ENCODE assay signal across 8 cellular contexts in genomic region chr11:64317961-64318693, GRCh38. TPM values are rescaled to one million over a fixed set of nuclear protein-coding genes. Genes with fewer than 3 reads are reported as not detected.
DNase-seq lines count a peak whose midpoint lies in the region; ATAC-seq and TF ChIP-seq lines count a peak whose summit lies in the region.

Gene PRDX5 (plus strand): TSS chr11:64318121. CDS start chr11:64318216, 95 bp downstream.

- peak; percentile 60 to 71 for TF ChIP-seq RAD21 in liver (IDR thresholded peaks at IDR 0.05)

- peaks cover 15 to 35% of the 10 kb centered on the region in 2 donors for H3K36me3 Mint-ChIP-seq in CD4-positive, alpha-beta memory T cell
- peaks cover 34% of the 10 kb centered on the region for H3K36me3 Mint-ChIP-seq in activated CD4-positive, alpha-beta memory T cell treated with anti-CD3 and anti-CD28 coated beads for 36 hours

- H3K27ac ChIP-seq in CD4-positive, alpha-beta memory T cell (ENCODE audit: low read depth, low read length) = peak within 1 kb of the TSS; percentile 96
- peak within 1 kb of the TSS; percentile 93 to 98 for H3K27ac ChIP-seq in liver (ENCODE audit: low read depth in 1 of 2, low read length in 2 of 2)

- no peaks in the 10 kb centered on the region for H3K9me3 ChIP-seq in CD4-positive, alpha-beta memory T cell (ENCODE audit: control insufficient read depth in 1 of 2, low read length in 2 of 2)
- no peaks in the 10 kb centered on the region for H3K9me3 ChIP-seq in liver (ENCODE audit: control insufficient read depth in 4 of 4, low read length in 3 of 4)

- POLR2A ChIA-PET in CD4-positive, alpha-beta memory T cell (lab: Charles Lee; ENCODE audit: partially characterized antibody) = interaction anchor here (0.8 to 4.8 kb wide), 40 partner anchors 11 to 1761 kb away, joined by 3 to 153 read pairs (median 6); partner anchors contain the start of genes BAD, C11orf98, CATSPERZ and CCDC85B
- POLR2A ChIA-PET in activated CD4-positive, alpha-beta memory T cell treated with anti-CD3 and anti-CD28 coated beads for 36 hours (lab: Charles Lee) = interaction anchor here (0.6 to 2.8 kb wide), 22 partner anchors 11 to 133 kb away, joined by 3 to 24 read pairs (median 5); partner anchors contain the start of genes BAD, CCDC88B, ESRRA and FERMT3

- peak; percentile 32 for TF ChIP-seq CTCF in liver (IDR thresholded peaks at IDR 0.05; ENCODE audit: low read depth, low read length, missing input control)

- H3K27ac Mint-ChIP-seq in CD4-positive, alpha-beta memory T cell = peak within 1 kb of the TSS; percentile 97 to 100 (median 100)
- peak within 1 kb of the TSS; percentile 99 for H3K27ac Mint-ChIP-seq in activated CD4-positive, alpha-beta memory T cell treated with anti-CD3 and anti-CD28 coated beads for 36 hours

- peaks cover 26% of the 10 kb centered on the region for H3K4me1 ChIP-seq in CD4-positive, alpha-beta memory T cell (ENCODE audit: insufficient read depth, low read length)
- peaks cover 5 to 36% (median 26%) of the 10 kb centered on the region in 4 donors for H3K4me1 ChIP-seq in liver (ENCODE audit: control insufficient read depth in 4 of 4, insufficient read depth in 4 of 4, low read length in 3 of 4)

- peak within 1 kb of the TSS; percentile 95 to 99 (median 96) for H3K4me3 Mint-ChIP-seq in CD4-positive, alpha-beta memory T cell
- peak within 1 kb of the TSS; percentile 92 for H3K4me3 Mint-ChIP-seq in activated CD4-positive, alpha-beta memory T cell treated with anti-CD3 and anti-CD28 coated beads for 36 hours

- CTCF ChIA-PET in CD4-positive, alpha-beta memory T cell (lab: Charles Lee; ENCODE audit: partially characterized antibody) = interaction anchor here (0.7 to 3.8 kb wide), 25 partner anchors 9 to 334 kb away, joined by 3 to 54 read pairs (median 5); partner anchors contain the start of genes CATSPERZ, CCDC88B, ESRRA and FERMT3
- CTCF ChIA-PET in activated CD4-positive, alpha-beta memory T cell treated with anti-CD3 and anti-CD28 coated beads for 36 hours (lab: Charles Lee) = interaction anchor here (0.6 to 5.3 kb wide), 23 partner anchors 9 to 425 kb away, joined by 3 to 97 read pairs (median 7); partner anchors contain the start of genes CATSPERZ, CCDC88B, ESRRA and FERMT3

- peaks cover 12% of the 10 kb centered on the region for H3K36me3 ChIP-seq in CD4-positive, alpha-beta memory T cell (ENCODE audit: insufficient read depth, low read length)
- peaks cover 4 to 41% (median 12%) of the 10 kb centered on the region in 4 donors for H3K36me3 ChIP-seq in liver (ENCODE audit: control insufficient read depth in 4 of 4, insufficient read depth in 3 of 4, low read depth in 1 of 4, low read length in 3 of 4)

- H3K4me1 Mint-ChIP-seq in CD4-positive, alpha-beta memory T cell = peaks cover 17 to 44% (median 29%) of the 10 kb centered on the region in 4 donors
- peaks cover 28% of the 10 kb centered on the region for H3K4me1 Mint-ChIP-seq in activated CD4-positive, alpha-beta memory T cell treated with anti-CD3 and anti-CD28 coated beads for 36 hours (ENCODE audit: low read depth)

- peak; percentile 61 for ATAC-seq in GM19438 (IDR thresholded peaks at IDR 0.05; ENCODE audit: low read depth, unreplicated experiment)

- H3K9me3 Mint-ChIP-seq in CD4-positive, alpha-beta memory T cell = peaks cover 0 to 2% (median 0%) of the 10 kb centered on the region in 8 donors
- H3K9me3 Mint-ChIP-seq in activated CD4-positive, alpha-beta memory T cell treated with anti-CD3 and anti-CD28 coated beads for 36 hours = no peaks in the 10 kb centered on the region

- H3K27me3 Mint-ChIP-seq in CD4-positive, alpha-beta memory T cell = no peaks in the 10 kb centered on the region
- no peaks in the 10 kb centered on the region for H3K27me3 Mint-ChIP-seq in activated CD4-positive, alpha-beta memory T cell treated with anti-CD3 and anti-CD28 coated beads for 36 hours

- H3K9ac ChIP-seq in liver (ENCODE audit: low read depth in 1 of 2, low read length in 2 of 2) = peak within 1 kb of the TSS; percentile 61 to 77

- no peaks in the 10 kb centered on the region for H3K27me3 ChIP-seq in CD4-positive, alpha-beta memory T cell (ENCODE audit: insufficient read depth, low read length)
- H3K27me3 ChIP-seq in liver (ENCODE audit: control insufficient read depth in 4 of 4, insufficient read depth in 4 of 4, low read length in 3 of 4) = no peaks in the 10 kb centered on the region

- H3K4me3 ChIP-seq in CD4-positive, alpha-beta memory T cell (ENCODE audit: low read length in 2 of 2) = peak within 1 kb of the TSS; percentile 68 to 72
- H3K4me3 ChIP-seq in liver (ENCODE audit: low read depth in 1 of 3, low read length in 3 of 3) = peak within 1 kb of the TSS; percentile 63 to 77 (median 76)

- intact Hi-C loops in CD4-positive, alpha-beta memory T cell (cut with micrococcal nuclease) = loop anchor here (1.0 to 5.0 kb wide), 7 partner anchors 13 to 335 kb away; partner anchors contain the start of genes CCDC88B, ESRRA, GPR137 and RPS6KA4
- intact Hi-C loops in activated CD4-positive, alpha-beta memory T cell treated with anti-CD3 and anti-CD28 coated beads for 36 hours (cut with micrococcal nuclease) = loop anchor here (1.0 to 10.0 kb wide), 6 partner anchors 13 to 457 kb away; partner anchors contain the start of genes CCDC88B, ESRRA, FKBP2 and SF1

- peak; percentile 96 to 98 (median 97) for DNase-seq in CD4-positive, alpha-beta memory T cell
- peak; percentile 92 for DNase-seq in HK-2 (ENCODE audit: unreplicated experiment)
- DNase-seq in NCI-H82 treated with DMSO at 0.1 percent for 48 hours (lab: John Stamatoyannopoulos, UW; ENCODE audit: unreplicated experiment) = peak; percentile 74
- DNase-seq in activated CD4-positive, alpha-beta memory T cell treated with anti-CD3 and anti-CD28 coated beads for 36 hours = peak; percentile 97
- peak; percentile 92 to 96 for DNase-seq in dermis microvascular lymphatic vessel endothelial cell (ENCODE audit: low read depth in 2 of 2)
- peak; percentile 95 for DNase-seq in stimulated activated CD4-positive, alpha-beta T cell treated with anti-CD3 and anti-CD28 coated beads, Interleukin-4, amount 100 ng/mL, for 24 hours

- under 1% methylated on average over 57 of the region's 57 CpGs for WGBS in liver

TF ChIP-seq in liver, 16 proteins besides CTCF, POLR2A, EP300 and RAD21:
- TF ChIP-seq SP1 (IDR thresholded peaks at IDR 0.05) = no peak
- peak; percentile 19 for TF ChIP-seq ATF3 (IDR thresholded peaks at IDR 0.05)
- no peak for TF ChIP-seq FOXA1 (IDR thresholded peaks at IDR 0.05)
- TF ChIP-seq, protein P1, sequence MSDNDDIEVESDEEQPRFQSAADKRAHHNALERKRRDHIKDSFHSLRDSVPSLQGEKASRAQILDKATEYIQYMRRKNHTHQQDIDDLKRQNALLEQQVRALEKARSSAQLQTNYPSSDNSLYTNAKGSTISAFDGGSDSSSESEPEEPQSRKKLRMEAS (IDR thresholded peaks at IDR 0.05) = no peak
- TF ChIP-seq FOXA2 (IDR thresholded peaks at IDR 0.05) = peak; percentile 2
- no peak for TF ChIP-seq EGR1 (IDR thresholded peaks at IDR 0.05; ENCODE audit: low read depth in 2 of 2)
- TF ChIP-seq HNF4A (conservative IDR thresholded peaks at IDR 0.05) = no peak
- TF ChIP-seq YY1 (IDR thresholded peaks at IDR 0.05) = peak; percentile 39
- TF ChIP-seq RXRA (IDR thresholded peaks at IDR 0.05) = no peak
- TF ChIP-seq REST (IDR thresholded peaks at IDR 0.05) = peak; percentile 94

RNA-seq across cellular contexts. Expression of gene PRDX5, which starts in this region (rescaled TPM):
- 10 to 100 TPM; 57.6 to 58.7 TPM for total RNA-seq in CD4-positive, alpha-beta memory T cell
- polyA plus RNA-seq in CD4-positive, alpha-beta memory T cell = 100 to 1,000 TPM; 164 to 251 TPM
- 100 to 1,000 TPM; 156 to 164 TPM for total RNA-seq in activated CD4-positive, alpha-beta memory T cell treated with anti-CD3 and anti-CD28 coated beads for 36 hours
- 217 and 224 TPM in 2 replicates for total RNA-seq in dermis microvascular lymphatic vessel endothelial cell
- total RNA-seq in liver = 10 to 100 TPM; 66.8 to 93.4 TPM
- polyA plus RNA-seq in liver = 100 to 1,000 TPM; 176 to 201 TPM

Comparison
In these comparisons a context has a peak if more than half of its experiments do, and no peak if none do; other contexts are left out.
1. Peak in every context shown above with its lines: DNase-seq, ATAC-seq, H3K4me3 ChIP-seq and H3K27ac ChIP-seq.